In genomic region chr13:48393698-48394085, GRCh38 we compare ENCODE assay signal across 21 cellular contexts. TPM values are rescaled to one million over a fixed set of nuclear protein-coding genes. Genes with fewer than 3 reads are reported as not detected.
DNase-seq lines count a peak whose midpoint lies in the region; ATAC-seq and TF ChIP-seq lines count a peak whose summit lies in the region.
"Had no signal": no experiment of that assay in that cellular context is flagged by ENCODE, and none has a peak within 500 bp of the region (broad histone marks: within the 10 kb centered on the region; RNA-seq: fewer than 3 reads in every experiment).

No MANE protein-coding gene starts in this region.

- no peak for ATAC-seq in HG03442 (IDR thresholded peaks at IDR 0.05; ENCODE audit: unreplicated experiment)
- ATAC-seq: GM12878 had no signal

- intact Hi-C loops in A673 (cut with micrococcal nuclease; ENCODE audit: unreplicated experiment), result no loop called here

- H3K4me3 ChIP-seq in fibroblast of villous mesenchyme (ENCODE audit: low read depth, low read length) (no peak overlapping the region), neutrophil (ENCODE audit: low read depth in 1 of 2, low read length in 1 of 2) (no peak overlapping the region), A673 (ENCODE audit: low read depth, low read length, poor library complexity, severe bottlenecking) (no peak overlapping the region)
- H3K4me3 ChIP-seq: BLaER1, GM12878 had no signal

- no TSS peak for BruUV-seq in A673 (replicated peaks; lab: Mats Ljungman, UMichigan)

- H3K27ac ChIP-seq in neutrophil, result peak overlapping the region; percentile 55
- H3K27ac ChIP-seq in A673 (ENCODE audit: low read depth, low read length, poor library complexity, severe bottlenecking), result no peak overlapping the region
- H3K27ac ChIP-seq: BLaER1, HL-60 had no signal

- TF ChIP-seq CTCF in fibroblast of villous mesenchyme (IDR thresholded peaks at IDR 0.05; ENCODE audit: insufficient read depth, low read depth, low read length) (no peak), neutrophil (IDR thresholded peaks at IDR 0.05) (no peak), A673 (conservative IDR thresholded peaks at IDR 0.05; ENCODE audit: low read depth, low read length) (no peak)

- no peaks in the 10 kb centered on the region for H3K36me3 ChIP-seq in neutrophil
- H3K36me3 ChIP-seq in A673 (ENCODE audit: insufficient read depth, low read length, poor library complexity, severe bottlenecking), result no peaks in the 10 kb centered on the region

- DNase-seq in AML-193 (lab: John Stamatoyannopoulos, UW) (peak; percentile 53 to 74), amniotic epithelial cell (ENCODE audit: low read depth) (peak; percentile 29), fibroblast of villous mesenchyme (ENCODE audit: low read depth) (peak; percentile 76), A673 (ENCODE audit: low spot score) (no peak), kidney tubule cell (ENCODE audit: low spot score) (no peak)
- DNase-seq: ACHN; CD4-positive, CD25-positive, alpha-beta regulatory T cell; CD8-positive, alpha-beta memory T cell; COR-L47; DMS 273 treated with DMSO at 0.1 percent for 48 hours; DMS53; DND-41; EL; H9 had no signal

- POLR2A ChIA-PET in A673 (lab: Charles Lee; ENCODE audit: low non-redundant PET), result no interaction called here

- H3K9me3 ChIP-seq in neutrophil, result no peaks in the 10 kb centered on the region
- H3K9me3 ChIP-seq in A673 (ENCODE audit: low read depth, low read length, poor library complexity, severe bottlenecking), result no peaks in the 10 kb centered on the region

- H3K27me3 ChIP-seq in neutrophil (no peaks in the 10 kb centered on the region), A673 (replicated peaks; ENCODE audit: insufficient read depth, low read depth, low read length, poor library complexity) (no peaks in the 10 kb centered on the region)
- H3K27me3 ChIP-seq: BLaER1 had no signal

- peaks cover 14 to 18% of the 10 kb centered on the region in 2 experiments for H3K4me1 ChIP-seq in neutrophil (ENCODE audit: control insufficient read depth in 1 of 2, insufficient read depth in 1 of 2, low read depth in 1 of 2, low read length in 1 of 2)
- no peaks in the 10 kb centered on the region for H3K4me1 ChIP-seq in A673 (ENCODE audit: insufficient read depth, low read length, poor library complexity, severe bottlenecking)

- CTCF ChIA-PET in A673 (lab: Charles Lee), result no interaction called here

RNA-seq across cellular contexts. Expression of gene LPAR6, which starts 19.2 kb away (rescaled TPM):
- total RNA-seq in fibroblast of villous mesenchyme (10.3 and 16.4 TPM in 2 replicates), A673 (2021) (4.0 and 6.7 TPM in 2 replicates)
- total RNA-seq: G401, HT1080 had no signal

Comparison
In these comparisons a context has a peak if more than half of its experiments do, and no peak if none do; other contexts are left out.
1. DNase-seq: peak in AML-193 (2 of 2), amniotic epithelial cell (single experiment) and fibroblast of villous mesenchyme (single experiment); none in A673 (single experiment) and kidney tubule cell (single experiment).